Comparison of ENCODE assay signal across 7 cellular contexts in genomic region chr12:96907681-96908163, GRCh38. TPM values are rescaled to one million over a fixed set of nuclear protein-coding genes. Genes with fewer than 3 reads are reported as not detected.
DNase-seq lines count a peak whose midpoint lies in the region; ATAC-seq and TF ChIP-seq lines count a peak whose summit lies in the region.

No MANE protein-coding gene starts in this region.

- H3K27ac ChIP-seq in lung (ENCODE audit: low read depth in 1 of 2, low read length in 1 of 2) (peak overlapping the region; percentile 82 to 92), thymus (ENCODE audit: low read depth) (peak overlapping the region; percentile 95)

- intact Hi-C loops in dendritic cell treated with granulocyte-macrophage colony-stimulating factor and Interleukin-4, amounts not matched to agents 40 ng/mL and 50 ng/mL, for 4 days (cut with micrococcal nuclease) = loop anchor here (10.0 kb wide), 1 partner anchor 1703 kb away; no protein-coding TSS in a partner anchor

- WGBS in lung, 2 donors = 2% methylated on average over 18 of the region's 18 CpGs
- WGBS in thymus = 2% methylated on average over 18 of the region's 18 CpGs

- ATAC-seq in GM19455 (IDR thresholded peaks at IDR 0.05; ENCODE audit: unreplicated experiment) = peak; percentile 22
- ATAC-seq in HG03520 (IDR thresholded peaks at IDR 0.05; ENCODE audit: unreplicated experiment) = peak; percentile 17
- no peak for ATAC-seq in lung (ENCODE audit: insufficient read depth, low FRiP score)

- peaks cover 36% of the 10 kb centered on the region for H3K4me1 Mint-ChIP-seq in dendritic cell treated with granulocyte-macrophage colony-stimulating factor and Interleukin-4, amounts not matched to agents 40 ng/mL and 50 ng/mL, for 4 days (ENCODE audit: low read depth)

- H3K27me3 Mint-ChIP-seq in dendritic cell treated with granulocyte-macrophage colony-stimulating factor and Interleukin-4, amounts not matched to agents 40 ng/mL and 50 ng/mL, for 4 days = peaks cover 8% of the 10 kb centered on the region

- peak; percentile 50 for DNase-seq in EH (ENCODE audit: low read depth)
- DNase-seq in T1000 (lab: John Stamatoyannopoulos, UW) = peak; percentile 35
- no peak for DNase-seq in lung (ENCODE audit: low spot score)

- H3K9me3 ChIP-seq in lung (ENCODE audit: control insufficient read depth in 2 of 2, insufficient read depth in 1 of 2, low read length in 1 of 2) (no peaks in the 10 kb centered on the region), thymus (ENCODE audit: control insufficient read depth) (no peaks in the 10 kb centered on the region)

- H3K9me3 Mint-ChIP-seq in dendritic cell treated with granulocyte-macrophage colony-stimulating factor and Interleukin-4, amounts not matched to agents 40 ng/mL and 50 ng/mL, for 4 days = no peaks in the 10 kb centered on the region

- H3K4me3 ChIP-seq in lung = peak overlapping the region; percentile 80
- H3K4me3 ChIP-seq in thymus (ENCODE audit: low read length) = peak overlapping the region; percentile 77

- TF ChIP-seq CTCF in lung (IDR thresholded peaks at IDR 0.05; ENCODE audit: control extremely low read depth, extremely low read depth) = no peak

- H3K4me1 ChIP-seq in lung (ENCODE audit: control insufficient read depth in 2 of 2, insufficient read depth in 2 of 2, low read length in 2 of 2) (peaks cover 1 to 3% of the 10 kb centered on the region in 2 donors), thymus (ENCODE audit: control insufficient read depth, insufficient read depth, low read length) (peaks cover 11% of the 10 kb centered on the region)

- peaks cover 12% of the 10 kb centered on the region for H3K36me3 Mint-ChIP-seq in dendritic cell treated with granulocyte-macrophage colony-stimulating factor and Interleukin-4, amounts not matched to agents 40 ng/mL and 50 ng/mL, for 4 days (ENCODE audit: low read depth)

- H3K27me3 ChIP-seq in lung (ENCODE audit: control insufficient read depth, insufficient read depth) (no peaks in the 10 kb centered on the region), thymus (ENCODE audit: control insufficient read depth, insufficient read depth) (no peaks in the 10 kb centered on the region)

- H3K4me3 Mint-ChIP-seq in dendritic cell treated with granulocyte-macrophage colony-stimulating factor and Interleukin-4, amounts not matched to agents 40 ng/mL and 50 ng/mL, for 4 days = peak overlapping the region; percentile 91

- H3K27ac Mint-ChIP-seq in dendritic cell treated with granulocyte-macrophage colony-stimulating factor and Interleukin-4, amounts not matched to agents 40 ng/mL and 50 ng/mL, for 4 days = peak overlapping the region; percentile 91

- H3K36me3 ChIP-seq in lung (ENCODE audit: control insufficient read depth in 2 of 2, insufficient read depth in 2 of 2, low read length in 2 of 2) (no peaks in the 10 kb centered on the region), thymus (ENCODE audit: control insufficient read depth, insufficient read depth) (no peaks in the 10 kb centered on the region)

RNA-seq across cellular contexts. Expression of gene NEDD1, which starts 0.7 kb away (rescaled TPM):
- total RNA-seq in lung = 10 to 100 TPM; 12.6 to 34.1 TPM
- 1 to 10 TPM; 4.9 to 8.0 TPM for polyA plus RNA-seq in lung
- polyA plus RNA-seq in thymus = 14.0 TPM
